In genomic region chr16:5095145-5095845, GRCh38 we compare ENCODE assay signal across 6 cellular contexts. TPM values are rescaled to one million over a fixed set of nuclear protein-coding genes. Genes with fewer than 3 reads are reported as not detected.
"Had no signal": no experiment of that assay in that cellular context is flagged by ENCODE, and none has a peak within 500 bp of the region (broad histone marks: within the 10 kb centered on the region; RNA-seq: fewer than 3 reads in every experiment).

No MANE protein-coding gene starts in this region.

RNA-seq across cellular contexts. Expression of gene C16orf89, which starts 29.5 kb away (rescaled TPM):
- total RNA-seq: activated naive CD4-positive, alpha-beta T cell treated with anti-CD3 and anti-CD28 coated beads, Interleukin-2, amount 50 U/mL, for 72 hours; endothelial cell of umbilical vein; lung microvascular endothelial cell; naive thymus-derived CD8-positive, alpha-beta T cell; pulmonary artery endothelial cell; T-helper 2 cell treated with Interferon-gamma antibody and Interleukin-4, amounts not matched to agents 100 ng/mL and 5 ng/mL, for 36 hours had no signal
- polyA plus RNA-seq: endothelial cell of umbilical vein; naive thymus-derived CD8-positive, alpha-beta T cell had no signal
